ENCODE assay signal across 1 cellular context in genomic region chr11:111236355-111236754, GRCh38.
TF ChIP-seq lines count a peak whose summit lies in the region.

No MANE protein-coding gene starts in this region.

TF ChIP-seq in A549, 52 proteins besides CTCF, POLR2A, EP300 and RAD21 (continued from another document):
- TF ChIP-seq, protein P1, sequence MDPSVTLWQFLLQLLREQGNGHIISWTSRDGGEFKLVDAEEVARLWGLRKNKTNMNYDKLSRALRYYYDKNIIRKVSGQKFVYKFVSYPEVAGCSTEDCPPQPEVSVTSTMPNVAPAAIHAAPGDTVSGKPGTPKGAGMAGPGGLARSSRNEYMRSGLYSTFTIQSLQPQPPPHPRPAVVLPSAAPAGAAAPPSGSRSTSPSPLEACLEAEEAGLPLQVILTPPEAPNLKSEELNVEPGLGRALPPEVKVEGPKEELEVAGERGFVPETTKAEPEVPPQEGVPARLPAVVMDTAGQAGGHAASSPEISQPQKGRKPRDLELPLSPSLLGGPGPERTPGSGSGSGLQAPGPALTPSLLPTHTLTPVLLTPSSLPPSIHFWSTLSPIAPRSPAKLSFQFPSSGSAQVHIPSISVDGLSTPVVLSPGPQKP (IDR thresholded peaks at IDR 0.05; ENCODE audit: low read depth, low read length) = no peak
- TF ChIP-seq ZC3H11A (IDR thresholded peaks at IDR 0.05) = no peak
- no peak for TF ChIP-seq NFE2L2 (conservative IDR thresholded peaks at IDR 0.05; ENCODE audit: low read length)
- TF ChIP-seq CBX8 (IDR thresholded peaks at IDR 0.05) = no peak
- no peak for TF ChIP-seq NR3C1 (IDR thresholded peaks at IDR 0.05)
- no peak for TF ChIP-seq CHD4 (IDR thresholded peaks at IDR 0.05; ENCODE audit: borderline replicate concordance)
TF ChIP-seq in A549: peak in this region for 0.
